ENCODE assay signal across 14 cellular contexts in genomic region chr3:37171144-37171543, GRCh38. TPM values are rescaled to one million over a fixed set of nuclear protein-coding genes. Genes with fewer than 3 reads are reported as not detected.
DNase-seq lines count a peak whose midpoint lies in the region; ATAC-seq, FAIRE-seq and TF ChIP-seq lines count a peak whose summit lies in the region.
"Had no signal": no experiment of that assay in that cellular context is flagged by ENCODE, and none has a peak within 500 bp of the region (broad histone marks: within the 10 kb centered on the region; RNA-seq: fewer than 3 reads in every experiment).

No MANE protein-coding gene starts in this region.

- H3K36me3 ChIP-seq in gastroesophageal sphincter (peaks cover 0 to 11% of the 10 kb centered on the region in 2 donors), gastrocnemius medialis (peaks cover 0 to 11% of the 10 kb centered on the region in 2 donors)

- WGBS in gastroesophageal sphincter (ENCODE audit: low coverage in 1 of 2), 2 donors, result 40 to 43% methylated on average over 4 of the region's 4 CpGs

- no peak for TF ChIP-seq EP300 in gastroesophageal sphincter (IDR thresholded peaks at IDR 0.05)

- intact Hi-C loops in gastrocnemius medialis (cut with DNase I; ENCODE audit: low total_unique reads), result no loop called here

- H3K27me3 ChIP-seq in gastroesophageal sphincter, result no peaks in the 10 kb centered on the region
- H3K27me3 ChIP-seq in gastrocnemius medialis, result no peaks in the 10 kb centered on the region
- H3K27me3 ChIP-seq: stomach had no signal

- no peak for DNase-seq in GM19239 (ENCODE audit: insufficient read length, low spot score)
- peak; percentile 82 for DNase-seq in RPMI7951 (ENCODE audit: low read depth)
- peak; percentile 51 to 69 for DNase-seq in gastrocnemius medialis
- no peak for DNase-seq in stimulated activated CD8-positive, alpha-beta memory T cell treated with anti-CD3 and anti-CD28 coated beads, Interleukin-4, amount 100 ng/mL, for 48 hours
- DNase-seq in effector CD8-positive, alpha-beta T cell (lab: John Stamatoyannopoulos, UW), result no peak
- no peak for DNase-seq in middle frontal gyrus (ENCODE audit: extremely low spot score, low spot score)
- no peak for DNase-seq in HK-2 (ENCODE audit: unreplicated experiment)
- DNase-seq: activated CD4-positive, alpha-beta T cell treated with anti-CD3 and anti-CD28 coated beads, Interleukin-2, amount 50 U/mL, for 1 hour; dermis blood vessel endothelial cell; NCI-H510A; stomach had no signal

- H3K4me1 ChIP-seq in gastroesophageal sphincter, result peaks cover 20 to 80% (median 24%) of the 10 kb centered on the region in 3 donors
- peaks cover 43 to 57% of the 10 kb centered on the region in 2 donors for H3K4me1 ChIP-seq in gastrocnemius medialis

- peak; percentile 39 for FAIRE-seq in GM19239 (lab: Jason Lieb, UNC)
- FAIRE-seq: H1 had no signal

- no peaks in the 10 kb centered on the region for H3K9me3 ChIP-seq in gastroesophageal sphincter
- no peaks in the 10 kb centered on the region for H3K9me3 ChIP-seq in gastrocnemius medialis
- H3K9me3 ChIP-seq: stomach had no signal

- ATAC-seq in gastroesophageal sphincter (no peak), gastrocnemius medialis (peak; percentile 37 to 59)

- in situ Hi-C loops in gastrocnemius medialis (cut with MboI; ENCODE audit: low sequenced_read_pairs in 4 of 4), result no loop called here

- TF ChIP-seq POLR2A in gastroesophageal sphincter (IDR thresholded peaks at IDR 0.05), result no peak
- TF ChIP-seq POLR2A in gastrocnemius medialis (IDR thresholded peaks at IDR 0.05), result no peak

- H3K4me3 ChIP-seq in gastroesophageal sphincter (no peak overlapping the region), gastrocnemius medialis (no peak overlapping the region)
- H3K4me3 ChIP-seq: smooth muscle cell, stomach had no signal

- no peak for TF ChIP-seq CTCF in gastroesophageal sphincter (IDR thresholded peaks at IDR 0.05)
- TF ChIP-seq CTCF in gastrocnemius medialis (IDR thresholded peaks at IDR 0.05 in 4 of 5, conservative IDR thresholded peaks at IDR 0.05 in 1 of 5), result no peak

- H3K27ac ChIP-seq in gastroesophageal sphincter, result peak overlapping the region in 3 of 4 donors; percentile 53 to 72 (median 61)
- H3K27ac ChIP-seq in gastrocnemius medialis, result peak overlapping the region; percentile 48 to 76 (median 64)
- H3K27ac ChIP-seq: stomach had no signal

RNA-seq across cellular contexts. Expression of gene LRRFIP2, which starts 3.2 kb away (rescaled TPM):
- 77.5 and 99.9 TPM in 2 replicates for total RNA-seq in RPMI7951 (2014; rRNA removed; shearing (Covaris generic))
- total RNA-seq in gastroesophageal sphincter, result 100 to 1,000 TPM in 1 of 4 donors, 10 to 100 TPM in 3; 79.4 to 123 (median 88.4) TPM
- total RNA-seq in gastrocnemius medialis, result 100 to 1,000 TPM in 2 of 4 donors, 10 to 100 TPM in 2; 85.7 to 103 (median 100.0) TPM

Comparison
In these comparisons a context has a peak if more than half of its experiments do, and no peak if none do; other contexts are left out.
1. DNase-seq: peak in RPMI7951 (single experiment) and gastrocnemius medialis (2 of 2); none in GM19239 (single experiment), stimulated activated CD8-positive, alpha-beta memory T cell treated with anti-CD3 and anti-CD28 coated beads, Interleukin-4, amount 100 ng/mL, for 48 hours (single experiment), effector CD8-positive, alpha-beta T cell (single experiment), middle frontal gyrus (single experiment) and HK-2 (single experiment).